ENCODE assay signal across 1 cellular context in genomic region chr1:43522431-43522775, GRCh38.
TF ChIP-seq lines count a peak whose summit lies in the region.

No MANE protein-coding gene starts in this region.

TF ChIP-seq in K562, 482 proteins besides CTCF, POLR2A, EP300 and RAD21:
- TF ChIP-seq, protein P1, sequence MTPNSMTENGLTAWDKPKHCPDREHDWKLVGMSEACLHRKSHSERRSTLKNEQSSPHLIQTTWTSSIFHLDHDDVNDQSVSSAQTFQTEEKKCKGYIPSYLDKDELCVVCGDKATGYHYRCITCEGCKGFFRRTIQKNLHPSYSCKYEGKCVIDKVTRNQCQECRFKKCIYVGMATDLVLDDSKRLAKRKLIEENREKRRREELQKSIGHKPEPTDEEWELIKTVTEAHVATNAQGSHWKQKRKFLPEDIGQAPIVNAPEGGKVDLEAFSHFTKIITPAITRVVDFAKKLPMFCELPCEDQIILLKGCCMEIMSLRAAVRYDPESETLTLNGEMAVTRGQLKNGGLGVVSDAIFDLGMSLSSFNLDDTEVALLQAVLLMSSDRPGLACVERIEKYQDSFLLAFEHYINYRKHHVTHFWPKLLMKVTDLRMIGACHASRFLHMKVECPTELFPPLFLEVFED (CRISPR knock-in tag; conservative IDR thresholded peaks at IDR 0.05): no peak
- TF ChIP-seq ARHGAP35 (IDR thresholded peaks at IDR 0.05; ENCODE audit: partially characterized antibody) (peak; percentile 83), ZNF197 (CRISPR knock-in tag; IDR thresholded peaks at IDR 0.05; ENCODE audit: low read depth) (no peak), LARP7 (IDR thresholded peaks at IDR 0.05) (peak; percentile 16; the same call in 1 of the 2 replicates), E4F1 (CRISPR knock-in tag; IDR thresholded peaks at IDR 0.05; ENCODE audit: borderline replicate concordance) (no peak), HMGXB4 (CRISPR knock-in tag; IDR thresholded peaks at IDR 0.05) (0 out of 2 replicates have a peak, but pooled peaks have one; percentile 10), ZNF57 (CRISPR knock-in tag; IDR thresholded peaks at IDR 0.05) (no peak), NCOA6 (IDR thresholded peaks at IDR 0.05) (no peak), MCM7 (IDR thresholded peaks at IDR 0.05) (no peak), ZBTB7A (IDR thresholded peaks at IDR 0.05; ENCODE audit: borderline replicate concordance, control insufficient read depth, low read depth, low read length) (no peak), ELF1 (tag; IDR thresholded peaks at IDR 0.05) (peak; percentile 7; the same call in 1 of the 2 replicates), ZNF699 (CRISPR knock-in tag; IDR thresholded peaks at IDR 0.05; ENCODE audit: insufficient replicate concordance) (no peak), HDAC8 (tag; IDR thresholded peaks at IDR 0.05) (no peak), TCF7L2 (IDR thresholded peaks at IDR 0.05; ENCODE audit: low read depth, low read length) (no peak), ZNF695 (CRISPR knock-in tag; IDR thresholded peaks at IDR 0.05) (no peak), ID3 (CRISPR knock-in tag; IDR thresholded peaks at IDR 0.05) (no peak), ID3 (tag; IDR thresholded peaks at IDR 0.05) (no peak), ILK (tag; IDR thresholded peaks at IDR 0.05; ENCODE audit: borderline replicate concordance, low read depth) (no peak)
- TF ChIP-seq, protein P2, sequence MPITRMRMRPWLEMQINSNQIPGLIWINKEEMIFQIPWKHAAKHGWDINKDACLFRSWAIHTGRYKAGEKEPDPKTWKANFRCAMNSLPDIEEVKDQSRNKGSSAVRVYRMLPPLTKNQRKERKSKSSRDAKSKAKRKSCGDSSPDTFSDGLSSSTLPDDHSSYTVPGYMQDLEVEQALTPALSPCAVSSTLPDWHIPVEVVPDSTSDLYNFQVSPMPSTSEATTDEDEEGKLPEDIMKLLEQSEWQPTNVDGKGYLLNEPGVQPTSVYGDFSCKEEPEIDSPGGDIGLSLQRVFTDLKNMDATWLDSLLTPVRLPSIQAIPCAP (CRISPR knock-in tag; IDR thresholded peaks at IDR 0.05; ENCODE audit: borderline replicate concordance): 0 out of 2 replicates have a peak, but pooled peaks have one; percentile 33
